Comparison of ENCODE assay signal across 19 cellular contexts in the genomic region with DNA sequence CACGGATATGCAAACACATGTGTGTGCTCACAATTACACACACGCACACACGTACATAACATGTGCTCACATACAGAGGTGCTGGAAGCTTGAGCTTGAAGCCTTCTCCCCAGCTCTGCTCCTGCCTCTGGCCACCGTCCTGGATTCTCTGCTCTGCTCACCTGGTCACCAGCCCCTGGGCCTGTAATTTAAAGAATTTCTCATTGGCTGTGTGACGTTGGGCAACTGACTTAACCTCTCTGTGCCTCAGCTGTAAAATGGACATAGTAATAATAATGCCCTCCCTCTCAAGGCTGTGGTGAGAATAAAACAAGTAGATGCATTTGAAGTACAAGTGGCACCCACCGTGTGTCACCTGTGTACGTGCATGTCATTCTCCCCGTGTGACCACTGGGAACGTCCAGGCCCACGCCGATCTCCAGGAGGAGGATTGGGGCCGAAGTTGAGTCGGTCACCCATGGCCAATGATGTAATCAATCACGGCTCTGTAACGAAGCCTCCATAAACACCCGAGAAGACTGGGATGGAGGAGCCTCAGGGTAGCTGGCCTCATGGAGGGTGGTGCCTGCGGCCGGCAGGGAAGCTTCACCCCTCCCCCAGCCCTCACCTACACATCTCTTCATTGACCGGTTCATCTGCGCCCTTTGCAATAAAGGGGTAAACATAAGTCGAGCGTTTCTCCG.
"Had no signal": no experiment of that assay in that cellular context is flagged by ENCODE, and none has a peak within 500 bp of the region (broad histone marks: within the 10 kb centered on the region; RNA-seq: fewer than 3 reads in every experiment).

No MANE protein-coding gene starts in this region.

- H3K36me3 ChIP-seq: adrenal gland, SJSA1 had no signal

- H3K27ac ChIP-seq: adrenal gland, coronary artery, SJSA1 had no signal

- H3K4me3 Mint-ChIP-seq: stimulated activated naive CD8-positive, alpha-beta T cell treated with anti-CD3 and anti-CD28 coated beads, Interleukin-15, amount 100 ng/mL, for 72 hours; T-helper 1 cell treated with Interleukin-12 subunit alpha and Interleukin-12 subunit beta and Interleukin-4 antibody, amounts not matched to agents 30 μg/mL and 1 μg/mL, for 36 hours; type B pancreatic cell had no signal

- H3K36me3 Mint-ChIP-seq: type B pancreatic cell had no signal

- H3K4me3 ChIP-seq: adrenal gland, coronary artery, SJSA1 had no signal

- FAIRE-seq: endometrium, frontal cortex, keratinocyte had no signal

- H3K9me3 Mint-ChIP-seq: stimulated activated naive CD8-positive, alpha-beta T cell treated with anti-CD3 and anti-CD28 coated beads, Interleukin-15, amount 100 ng/mL, for 72 hours; T-helper 1 cell treated with Interleukin-12 subunit alpha and Interleukin-12 subunit beta and Interleukin-4 antibody, amounts not matched to agents 30 μg/mL and 1 μg/mL, for 36 hours; type B pancreatic cell had no signal

- H3K9me3 ChIP-seq: adrenal gland, SJSA1 had no signal

- ATAC-seq: activated CD4-positive, CD25-positive, alpha-beta regulatory T cell treated with anti-CD3 and anti-CD28 coated beads, Interleukin-2, amount 50 U/mL, for 24 hours; left lobe of liver; stimulated activated naive CD8-positive, alpha-beta T cell treated with anti-CD3 and anti-CD28 coated beads, Interleukin-15, amount 100 ng/mL, for 72 hours had no signal

- H3K27ac Mint-ChIP-seq: stimulated activated naive CD8-positive, alpha-beta T cell treated with anti-CD3 and anti-CD28 coated beads, Interleukin-15, amount 100 ng/mL, for 72 hours; T-helper 1 cell treated with Interleukin-12 subunit alpha and Interleukin-12 subunit beta and Interleukin-4 antibody, amounts not matched to agents 30 μg/mL and 1 μg/mL, for 36 hours; type B pancreatic cell had no signal

- H3K4me1 Mint-ChIP-seq: stimulated activated naive CD8-positive, alpha-beta T cell treated with anti-CD3 and anti-CD28 coated beads, Interleukin-15, amount 100 ng/mL, for 72 hours had no signal

- H3K27me3 ChIP-seq: adrenal gland, SJSA1 had no signal

- DNase-seq: activated CD8-positive, alpha-beta memory T cell treated with anti-CD3 and anti-CD28 coated beads for 24 hours; activated CD8-positive, alpha-beta memory T cell treated with anti-CD3 and anti-CD28 coated beads, Interleukin-2, amount 50 U/mL, for 48 hours; activated effector memory CD4-positive, alpha-beta T cell treated with anti-CD3 and anti-CD28 coated beads, Interleukin-2, amount 50 U/mL, for 16 hours; activated naive CD4-positive, alpha-beta T cell treated with anti-CD3 and anti-CD28 coated beads, Interleukin-2, amount 50 U/mL, for 16 hours; activated T-cell treated with anti-CD3 and anti-CD28 coated beads, Interleukin-2, amount 50 U/mL, for 48 hours; adrenal gland; central memory CD4-positive, alpha-beta T cell; erythroblast; stimulated activated CD4-positive, alpha-beta T cell treated with anti-CD3 and anti-CD28 coated beads, Interleukin-2, amount 100 ng/mL, for 48 hours; stimulated activated naive CD8-positive, alpha-beta T cell treated with anti-CD3 and anti-CD28 coated beads, Interleukin-15, amount 100 ng/mL, for 72 hours had no signal

- H3K4me1 ChIP-seq: adrenal gland had no signal
